ENCODE assay signal across 8 cellular contexts in genomic region chr5:37554938-37555337, GRCh38.
DNase-seq lines count a peak whose midpoint lies in the region; TF ChIP-seq lines count a peak whose summit lies in the region.

No MANE protein-coding gene starts in this region.

- BruUV-seq in PC-9 (replicated peaks; lab: Mats Ljungman, UMichigan) = no TSS peak

- no peak overlapping the region for H3K27ac ChIP-seq in PC-9

- no peaks in the 10 kb centered on the region for H3K27me3 ChIP-seq in PC-9 (ENCODE audit: insufficient read depth, low read depth)

- H3K4me1 ChIP-seq in PC-9 (replicated peaks; ENCODE audit: insufficient read depth) = no peaks in the 10 kb centered on the region

- POLR2A ChIA-PET in PC-9 (lab: Charles Lee; ENCODE audit: unreplicated experiment) = no interaction called here

- peak; percentile 38 for TF ChIP-seq CTCF in AG10803 (conservative IDR thresholded peaks at IDR 0.05; ENCODE audit: low read length)
- TF ChIP-seq CTCF in GM12875 (IDR thresholded peaks at IDR 0.05; ENCODE audit: borderline replicate concordance, insufficient read depth, low read depth, low read length) = peak; percentile 32; the same call in 1 of the 2 replicates
- peak; percentile 76 for TF ChIP-seq CTCF in PC-9 (conservative IDR thresholded peaks at IDR 0.05)

- H2AFZ ChIP-seq in PC-9 = no peak overlapping the region

- H3K4me3 ChIP-seq in AG10803 (ENCODE audit: low read length) (no peak overlapping the region), GM12875 (ENCODE audit: low read depth, low read length) (no peak overlapping the region), PC-9 (no peak overlapping the region)

- H4K20me1 ChIP-seq in PC-9 (ENCODE audit: insufficient read depth) = 0 out of 2 replicates have a peak, but pooled peaks cover 4% of the 10 kb centered on the region

- H3K9me2 ChIP-seq in PC-9 (ENCODE audit: insufficient read depth) = no peaks in the 10 kb centered on the region

- H3K4me2 ChIP-seq in PC-9 = no peak overlapping the region

- DNase-seq in AG10803 (ENCODE audit: low read depth) (no peak), PC-9 (no peak), germinal center (ENCODE audit: low spot score) (peak; percentile 19), hepatic stellate cell (ENCODE audit: low spot score) (no peak), AG08395 (ENCODE audit: low spot score) (no peak), NCI-H1417 (lab: John Stamatoyannopoulos, UW) (no peak), NCI-H1436 treated with DMSO at 0.1 percent for 48 hours (lab: John Stamatoyannopoulos, UW) (no peak)

- CTCF ChIA-PET in PC-9 (lab: Charles Lee) = interaction anchor here (1.6 kb wide), 1 partner anchor 141 kb away, joined by 4 read pairs; no protein-coding TSS in a partner anchor

- intact Hi-C loops in PC-9 (cut with micrococcal nuclease; ENCODE audit: unreplicated experiment) = no loop called here

- no peaks in the 10 kb centered on the region; the same call in 1 of the 2 replicates for H3K9me3 ChIP-seq in PC-9 (ENCODE audit: insufficient read depth, low read depth)

- no peaks in the 10 kb centered on the region for H3K36me3 ChIP-seq in PC-9 (ENCODE audit: low read depth)

- no peaks in the 10 kb centered on the region; the same call in 1 of the 2 replicates for H3F3A ChIP-seq in PC-9 (ENCODE audit: insufficient read depth, low read depth)

- H3K79me2 ChIP-seq in PC-9 (ENCODE audit: low read depth) = no peaks in the 10 kb centered on the region
